Comparison of ENCODE assay signal across 3 cellular contexts in the genomic region with DNA sequence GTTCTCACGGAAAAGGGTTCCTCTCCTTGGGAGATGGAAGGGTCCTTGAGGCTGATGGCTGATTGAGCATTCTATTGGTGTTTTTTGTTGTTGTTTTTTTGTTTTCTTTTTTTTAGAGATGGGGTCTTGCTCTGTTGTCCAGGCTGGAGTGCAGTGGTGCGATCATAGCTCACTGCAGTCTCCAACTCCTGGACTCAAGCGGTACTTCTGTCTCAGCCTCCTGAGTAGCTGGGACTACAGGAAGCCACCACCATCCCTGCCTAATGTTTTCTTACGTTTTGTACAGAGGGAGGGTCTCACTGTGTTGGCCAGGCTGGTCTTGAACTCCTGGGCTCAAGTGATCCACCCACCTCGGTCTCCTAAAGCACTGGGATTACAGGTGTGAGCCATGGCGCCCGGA.
TF ChIP-seq lines count a peak whose summit lies in the region.

No MANE protein-coding gene starts in this region.

TF ChIP-seq in HEK293, 187 proteins besides CTCF, POLR2A, EP300 and RAD21:
- TF ChIP-seq ZNF121 (tag by site-specific recombination; IDR thresholded peaks at IDR 0.05), result peak; percentile 83

TF ChIP-seq in K562, 482 proteins besides CTCF, POLR2A, EP300 and RAD21:
- TF ChIP-seq ZNF121 (CRISPR knock-in tag; conservative IDR thresholded peaks at IDR 0.05), result peak; percentile 96
TF ChIP-seq in K562: peak in this region for 1; not testable (repeated sequence) for 481.

TF ChIP-seq in HepG2, 621 proteins besides CTCF, POLR2A, EP300 and RAD21:
- TF ChIP-seq ZNF121 (CRISPR knock-in tag; IDR thresholded peaks at IDR 0.05), result 0 out of 2 replicates have a peak, but pooled peaks have one; percentile 19
